12 cellular contexts compared by ENCODE assay signal in the genomic region with DNA sequence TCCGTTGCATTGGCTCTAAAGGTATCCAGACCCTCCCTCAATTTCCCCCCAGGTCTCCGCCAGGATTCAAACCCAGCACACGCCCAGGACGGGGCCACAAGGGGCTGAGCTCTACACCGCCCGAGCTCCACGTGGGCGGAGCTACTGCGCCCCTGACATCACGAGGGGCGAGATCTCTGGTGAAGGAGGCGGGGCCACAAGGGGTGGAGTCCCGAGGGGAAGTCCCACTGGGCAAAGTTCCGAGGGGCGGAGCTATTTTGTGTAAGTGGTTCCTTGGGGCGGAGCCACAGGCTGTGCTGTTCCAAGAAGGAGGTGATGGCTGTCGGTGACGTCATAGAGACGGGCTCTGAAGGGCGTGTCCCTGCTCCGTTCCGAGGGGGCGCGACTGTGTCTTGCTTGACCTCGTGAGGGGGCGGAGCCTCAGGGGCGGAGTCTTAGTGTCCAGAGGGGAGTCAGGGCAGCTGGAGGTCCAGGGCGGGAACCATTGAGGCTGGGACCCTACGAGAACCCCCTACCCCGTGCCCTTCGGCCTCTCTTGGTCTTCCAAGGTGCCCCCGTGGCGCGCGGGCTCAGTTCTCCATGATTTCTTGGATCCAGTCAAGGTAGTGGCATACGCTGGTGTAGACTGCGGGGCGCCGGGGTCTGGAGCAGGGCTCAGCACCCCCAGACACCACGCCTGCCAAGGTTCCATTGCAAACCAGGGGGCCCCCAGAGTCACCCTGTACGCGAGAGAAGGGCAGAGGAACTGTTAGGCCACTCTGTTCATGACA. TPM values are rescaled to one million over a fixed set of nuclear protein-coding genes. Genes with fewer than 3 reads are reported as not detected.
DNase-seq lines count a peak whose midpoint lies in the region; ATAC-seq and TF ChIP-seq lines count a peak whose summit lies in the region.
"Had no signal": no experiment of that assay in that cellular context is flagged by ENCODE, and none has a peak within 500 bp of the region (broad histone marks: within the 10 kb centered on the region; RNA-seq: fewer than 3 reads in every experiment).

No MANE protein-coding gene starts in this region.

- 39% methylated on average over 35 of the region's 42 CpGs for WGBS in SK-N-SH (ENCODE audit: low lambda C conversion rate)
- 51 to 71% methylated on average over 42 of the region's 42 CpGs for WGBS in sigmoid colon, 2 donors
- 68% methylated on average over 42 of the region's 42 CpGs for WGBS in smooth muscle cell (ENCODE audit: low lambda C conversion rate)

- no peaks in the 10 kb centered on the region for H3K36me3 Mint-ChIP-seq in activated T-helper 1 cell treated with anti-CD3 and anti-CD28 coated beads, Interleukin-12 subunit alpha, Interleukin-12 subunit beta, Interleukin-2, Interleukin-4 antibody, amounts not matched to agents 30 ng/mL and 10 ng/mL and 1 ng/mL, durations not matched to agents 14 hours and 24 hours and 36 hours (ENCODE audit: low read depth)

- TF ChIP-seq RAD21 in SK-N-SH (IDR thresholded peaks at IDR 0.05; ENCODE audit: low read length), result no peak

- H3K4me3 ChIP-seq in SK-N-SH (ENCODE audit: low read depth in 2 of 2, low read length in 1 of 2), result no peak overlapping the region
- H3K4me3 ChIP-seq in sigmoid colon, result no peak overlapping the region
- no peak overlapping the region for H3K4me3 ChIP-seq in smooth muscle cell

- DNase-seq in SK-N-SH (peak; percentile 41), NCI-H1048 (lab: John Stamatoyannopoulos, UW) (peak; percentile 38), dermis blood vessel endothelial cell (peak; percentile 16), sigmoid colon (peak; percentile 57), smooth muscle cell (lab: John Stamatoyannopoulos, UW; ENCODE audit: unreplicated experiment) (no peak), foreskin melanocyte (no peak)
- DNase-seq in activated T-helper 1 cell treated with anti-CD3 and anti-CD28 coated beads, Interleukin-12 subunit alpha, Interleukin-12 subunit beta, Interleukin-2, Interleukin-4 antibody, amounts not matched to agents 30 ng/mL and 10 ng/mL and 1 ng/mL, durations not matched to agents 14 hours and 24 hours and 36 hours (ENCODE audit: low spot score), result no peak
- DNase-seq: AML-193 had no signal

- TF ChIP-seq CTCF in SK-N-SH (IDR thresholded peaks at IDR 0.05), result no peak
- TF ChIP-seq CTCF in sigmoid colon (IDR thresholded peaks at IDR 0.05), result no peak
- no peak for TF ChIP-seq CTCF in smooth muscle cell (IDR thresholded peaks at IDR 0.05; ENCODE audit: borderline replicate concordance, insufficient read depth, poor library complexity, severe bottlenecking)

- CTCF ChIA-PET in SK-N-SH (lab: Yijun Ruan, JAX), result no interaction called here

- H3K4me3 Mint-ChIP-seq in activated T-helper 1 cell treated with anti-CD3 and anti-CD28 coated beads, Interleukin-12 subunit alpha, Interleukin-12 subunit beta, Interleukin-2, Interleukin-4 antibody, amounts not matched to agents 30 ng/mL and 10 ng/mL and 1 ng/mL, durations not matched to agents 14 hours and 24 hours and 36 hours, result no peak overlapping the region

- H4K20me1 ChIP-seq in SK-N-SH (ENCODE audit: insufficient read depth) (no peaks in the 10 kb centered on the region), smooth muscle cell (ENCODE audit: low read depth) (no peaks in the 10 kb centered on the region)

- H3K9me3 Mint-ChIP-seq in activated T-helper 1 cell treated with anti-CD3 and anti-CD28 coated beads, Interleukin-12 subunit alpha, Interleukin-12 subunit beta, Interleukin-2, Interleukin-4 antibody, amounts not matched to agents 30 ng/mL and 10 ng/mL and 1 ng/mL, durations not matched to agents 14 hours and 24 hours and 36 hours, result no peaks in the 10 kb centered on the region

- H2AFZ ChIP-seq in SK-N-SH (ENCODE audit: low read depth), result no peak overlapping the region
- no peak overlapping the region for H2AFZ ChIP-seq in smooth muscle cell (ENCODE audit: low read depth)

- no peaks in the 10 kb centered on the region for H3F3A ChIP-seq in SK-N-SH (replicated peaks; ENCODE audit: insufficient read depth)
- no peaks in the 10 kb centered on the region for H3F3A ChIP-seq in smooth muscle cell (ENCODE audit: low read depth)

- intact Hi-C loops in sigmoid colon (cut with DNase I), result no loop called here
- intact Hi-C loops in activated T-helper 1 cell treated with anti-CD3 and anti-CD28 coated beads, Interleukin-12 subunit alpha, Interleukin-12 subunit beta, Interleukin-2, Interleukin-4 antibody, amounts not matched to agents 30 ng/mL and 10 ng/mL and 1 ng/mL, durations not matched to agents 14 hours and 24 hours and 36 hours (cut with micrococcal nuclease), result no loop called here

- no peak overlapping the region for H3K9ac ChIP-seq in SK-N-SH
- no peak overlapping the region for H3K9ac ChIP-seq in smooth muscle cell (ENCODE audit: low read depth)
- H3K9ac ChIP-seq: KMS-11 had no signal

- H3K4me2 ChIP-seq in SK-N-SH (no peak overlapping the region), smooth muscle cell (no peak overlapping the region)
- H3K4me2 ChIP-seq: KMS-11 had no signal

- H3K4me1 Mint-ChIP-seq in activated T-helper 1 cell treated with anti-CD3 and anti-CD28 coated beads, Interleukin-12 subunit alpha, Interleukin-12 subunit beta, Interleukin-2, Interleukin-4 antibody, amounts not matched to agents 30 ng/mL and 10 ng/mL and 1 ng/mL, durations not matched to agents 14 hours and 24 hours and 36 hours (ENCODE audit: low read depth), result no peaks in the 10 kb centered on the region

- TF ChIP-seq POLR2A in sigmoid colon (IDR thresholded peaks at IDR 0.05), result no peak

- H3K27me3 ChIP-seq in SK-N-SH (ENCODE audit: insufficient read depth) (peaks cover 18% of the 10 kb centered on the region; the same call in 1 of the 2 replicates), sigmoid colon (peaks cover 0 to 65% (median 42%) of the 10 kb centered on the region in 3 donors), smooth muscle cell (ENCODE audit: low read depth) (peaks cover 7% of the 10 kb centered on the region)

- H3K9me3 ChIP-seq in SK-N-SH (no peaks in the 10 kb centered on the region), sigmoid colon (no peaks in the 10 kb centered on the region), smooth muscle cell (replicated peaks; ENCODE audit: low read depth) (no peaks in the 10 kb centered on the region)

- no peak overlapping the region for H3K27ac ChIP-seq in SK-N-SH (ENCODE audit: low read depth in 2 of 2, low read length in 1 of 2)
- no peak overlapping the region for H3K27ac ChIP-seq in sigmoid colon
- H3K27ac ChIP-seq in smooth muscle cell (ENCODE audit: low read depth), result no peak overlapping the region
- H3K27ac ChIP-seq: KMS-11 had no signal

- no peaks in the 10 kb centered on the region for H3K36me3 ChIP-seq in SK-N-SH (replicated peaks in 1 of 2; ENCODE audit: control insufficient read depth in 1 of 2, insufficient read depth in 2 of 2, low read length in 1 of 2)
- H3K36me3 ChIP-seq in sigmoid colon, result no peaks in the 10 kb centered on the region
- no peaks in the 10 kb centered on the region for H3K36me3 ChIP-seq in smooth muscle cell (ENCODE audit: low read depth)

- ATAC-seq in SK-N-SH treated with all-trans-retinoic acid at 6 μM for 48 hours, result no peak
- ATAC-seq: activated CD4-positive, CD25-positive, alpha-beta regulatory T cell treated with anti-CD3 and anti-CD28 coated beads, Interleukin-2, amount 50 U/mL, for 24 hours had no signal

- H3K27me3 Mint-ChIP-seq in activated T-helper 1 cell treated with anti-CD3 and anti-CD28 coated beads, Interleukin-12 subunit alpha, Interleukin-12 subunit beta, Interleukin-2, Interleukin-4 antibody, amounts not matched to agents 30 ng/mL and 10 ng/mL and 1 ng/mL, durations not matched to agents 14 hours and 24 hours and 36 hours (ENCODE audit: insufficient read depth), result peaks cover 5% of the 10 kb centered on the region

- TF ChIP-seq EP300 in SK-N-SH (IDR thresholded peaks at IDR 0.05; ENCODE audit: borderline replicate concordance in 1 of 2, low read depth in 1 of 2, low read length in 1 of 2) (no peak), sigmoid colon (IDR thresholded peaks at IDR 0.05) (no peak)

- H3K9me2 ChIP-seq in SK-N-SH, result no peaks in the 10 kb centered on the region

- H3K4me1 ChIP-seq in SK-N-SH (ENCODE audit: control insufficient read depth in 1 of 2, insufficient read depth in 2 of 2, low read depth in 1 of 2, low read length in 1 of 2) (no peaks in the 10 kb centered on the region), sigmoid colon (no peaks in the 10 kb centered on the region), smooth muscle cell (ENCODE audit: low read depth) (peaks cover 5% of the 10 kb centered on the region)

- H3K79me2 ChIP-seq in SK-N-SH (ENCODE audit: insufficient read depth) (no peaks in the 10 kb centered on the region), smooth muscle cell (ENCODE audit: low read depth) (no peaks in the 10 kb centered on the region)

- POLR2A ChIA-PET in SK-N-SH (lab: Yijun Ruan, JAX), result no interaction called here

- H3K27ac Mint-ChIP-seq in activated T-helper 1 cell treated with anti-CD3 and anti-CD28 coated beads, Interleukin-12 subunit alpha, Interleukin-12 subunit beta, Interleukin-2, Interleukin-4 antibody, amounts not matched to agents 30 ng/mL and 10 ng/mL and 1 ng/mL, durations not matched to agents 14 hours and 24 hours and 36 hours, result no peak overlapping the region

RNA-seq across cellular contexts. Expression of a gene that starts 1.3 kb away (rescaled TPM):
- polyA plus RNA-seq in SK-N-SH (2012; rRNA removed), result not detected in 2 replicates
- not detected in 2 replicates for polyA plus RNA-seq in SK-N-SH (2012; cell fraction: cytosol; rRNA removed)
- polyA plus RNA-seq in SK-N-SH (2012; cell fraction: nucleus; rRNA removed), result not detected in 2 replicates
- total RNA-seq in dermis blood vessel endothelial cell, result not detected in 2 replicates
- total RNA-seq in sigmoid colon, result not detected
- not detected for polyA plus RNA-seq in sigmoid colon
- 1.7 and 11.6 TPM in 2 replicates for total RNA-seq in smooth muscle cell
- polyA plus RNA-seq in smooth muscle cell, result 4.3 TPM in 1 of 2 replicates, not detected in the other
- total RNA-seq in activated T-helper 1 cell treated with anti-CD3 and anti-CD28 coated beads, Interleukin-12 subunit alpha, Interleukin-12 subunit beta, Interleukin-2, Interleukin-4 antibody, amounts not matched to agents 30 ng/mL and 10 ng/mL and 1 ng/mL, durations not matched to agents 14 hours and 24 hours and 36 hours, result not detected in 2 replicates
- polyA plus RNA-seq: neural cell had no signal

RNA-seq across cellular contexts. Expression of a gene that starts 16.8 kb away (rescaled TPM):
- polyA plus RNA-seq in SK-N-SH (2012; rRNA removed) (not detected in 2 replicates), sigmoid colon (under 1 TPM; 0.60 to 0.69 (median 0.67) TPM), smooth muscle cell (3.8 and 8.5 TPM in 2 replicates)
- not detected in 2 replicates for polyA plus RNA-seq in SK-N-SH (2012; cell fraction: cytosol; rRNA removed)
- not detected in 2 replicates for polyA plus RNA-seq in SK-N-SH (2012; cell fraction: nucleus; rRNA removed)
- total RNA-seq in dermis blood vessel endothelial cell (0.09 and 1.0 TPM in 2 replicates), sigmoid colon (1 to 10 TPM in 1 of 4 donors, under 1 TPM in 1, not detected in 2; 0.82 to 2.5 TPM), smooth muscle cell (3.6 and 10.8 TPM in 2 replicates)
- not detected in 2 replicates for total RNA-seq in activated T-helper 1 cell treated with anti-CD3 and anti-CD28 coated beads, Interleukin-12 subunit alpha, Interleukin-12 subunit beta, Interleukin-2, Interleukin-4 antibody, amounts not matched to agents 30 ng/mL and 10 ng/mL and 1 ng/mL, durations not matched to agents 14 hours and 24 hours and 36 hours

RNA-seq across cellular contexts. Expression of a gene that starts 19.0 kb away (rescaled TPM):
- not detected in 2 replicates for polyA plus RNA-seq in SK-N-SH (2012; rRNA removed)
- polyA plus RNA-seq in SK-N-SH (2012; cell fraction: cytosol; rRNA removed), result not detected in 2 replicates
- polyA plus RNA-seq in SK-N-SH (2012; cell fraction: nucleus; rRNA removed), result not detected in 2 replicates
- under 0.01 TPM in 1 of 2 replicates, not detected in the other for total RNA-seq in dermis blood vessel endothelial cell
- not detected for total RNA-seq in sigmoid colon
- not detected for polyA plus RNA-seq in sigmoid colon
- 5.8 TPM in 1 of 2 replicates, not detected in the other for total RNA-seq in smooth muscle cell
- polyA plus RNA-seq in smooth muscle cell, result 0.25 TPM in 1 of 2 replicates, not detected in the other
- not detected in 2 replicates for total RNA-seq in activated T-helper 1 cell treated with anti-CD3 and anti-CD28 coated beads, Interleukin-12 subunit alpha, Interleukin-12 subunit beta, Interleukin-2, Interleukin-4 antibody, amounts not matched to agents 30 ng/mL and 10 ng/mL and 1 ng/mL, durations not matched to agents 14 hours and 24 hours and 36 hours
- polyA plus RNA-seq: neural cell had no signal

RNA-seq across cellular contexts. Expression of a gene that starts 23.7 kb away (rescaled TPM):
- not detected in 2 replicates for polyA plus RNA-seq in SK-N-SH (2012; rRNA removed)
- not detected in 2 replicates for polyA plus RNA-seq in SK-N-SH (2012; cell fraction: cytosol; rRNA removed)
- not detected in 2 replicates for polyA plus RNA-seq in SK-N-SH (2012; cell fraction: nucleus; rRNA removed)
- not detected in 2 replicates for total RNA-seq in dermis blood vessel endothelial cell
- under 1 TPM in 1 of 4 donors, not detected in 3; 0.71 TPM for total RNA-seq in sigmoid colon
- polyA plus RNA-seq in sigmoid colon, result under 1 TPM in 1 of 3 donors, not detected in 2; 0.76 TPM
- total RNA-seq in smooth muscle cell, result 2.1 and 3.2 TPM in 2 replicates
- 0.97 TPM in 1 of 2 replicates, not detected in the other for polyA plus RNA-seq in smooth muscle cell
- not detected in 2 replicates for total RNA-seq in activated T-helper 1 cell treated with anti-CD3 and anti-CD28 coated beads, Interleukin-12 subunit alpha, Interleukin-12 subunit beta, Interleukin-2, Interleukin-4 antibody, amounts not matched to agents 30 ng/mL and 10 ng/mL and 1 ng/mL, durations not matched to agents 14 hours and 24 hours and 36 hours
- polyA plus RNA-seq: neural cell had no signal

RNA-seq across cellular contexts. Expression of a gene that starts 32.1 kb away (rescaled TPM):
- polyA plus RNA-seq in SK-N-SH (2012; rRNA removed) (not detected in 2 replicates), sigmoid colon (1 to 10 TPM in 1 of 3 donors, not detected in 2; 2.6 TPM), smooth muscle cell (1.7 and 2.2 TPM in 2 replicates)
- not detected in 2 replicates for polyA plus RNA-seq in SK-N-SH (2012; cell fraction: cytosol; rRNA removed)
- polyA plus RNA-seq in SK-N-SH (2012; cell fraction: nucleus; rRNA removed), result not detected in 2 replicates
- total RNA-seq in dermis blood vessel endothelial cell (not detected in 2 replicates), sigmoid colon (not detected), smooth muscle cell (0.81 and 1.9 TPM in 2 replicates)
- not detected in 2 replicates for total RNA-seq in activated T-helper 1 cell treated with anti-CD3 and anti-CD28 coated beads, Interleukin-12 subunit alpha, Interleukin-12 subunit beta, Interleukin-2, Interleukin-4 antibody, amounts not matched to agents 30 ng/mL and 10 ng/mL and 1 ng/mL, durations not matched to agents 14 hours and 24 hours and 36 hours
- polyA plus RNA-seq: neural cell had no signal

Comparison
In these comparisons a context has a peak if more than half of its experiments do, and no peak if none do; other contexts are left out.
1. DNase-seq: peak in SK-N-SH (single experiment), NCI-H1048 (single experiment), dermis blood vessel endothelial cell (single experiment) and sigmoid colon (single experiment); none in smooth muscle cell (single experiment), activated T-helper 1 cell treated with anti-CD3 and anti-CD28 coated beads, Interleukin-12 subunit alpha, Interleukin-12 subunit beta, Interleukin-2, Interleukin-4 antibody, amounts not matched to agents 30 ng/mL and 10 ng/mL and 1 ng/mL, durations not matched to agents 14 hours and 24 hours and 36 hours (single experiment) and foreskin melanocyte (single experiment).